Comparison of ENCODE assay signal across 17 cellular contexts in the genomic region with DNA sequence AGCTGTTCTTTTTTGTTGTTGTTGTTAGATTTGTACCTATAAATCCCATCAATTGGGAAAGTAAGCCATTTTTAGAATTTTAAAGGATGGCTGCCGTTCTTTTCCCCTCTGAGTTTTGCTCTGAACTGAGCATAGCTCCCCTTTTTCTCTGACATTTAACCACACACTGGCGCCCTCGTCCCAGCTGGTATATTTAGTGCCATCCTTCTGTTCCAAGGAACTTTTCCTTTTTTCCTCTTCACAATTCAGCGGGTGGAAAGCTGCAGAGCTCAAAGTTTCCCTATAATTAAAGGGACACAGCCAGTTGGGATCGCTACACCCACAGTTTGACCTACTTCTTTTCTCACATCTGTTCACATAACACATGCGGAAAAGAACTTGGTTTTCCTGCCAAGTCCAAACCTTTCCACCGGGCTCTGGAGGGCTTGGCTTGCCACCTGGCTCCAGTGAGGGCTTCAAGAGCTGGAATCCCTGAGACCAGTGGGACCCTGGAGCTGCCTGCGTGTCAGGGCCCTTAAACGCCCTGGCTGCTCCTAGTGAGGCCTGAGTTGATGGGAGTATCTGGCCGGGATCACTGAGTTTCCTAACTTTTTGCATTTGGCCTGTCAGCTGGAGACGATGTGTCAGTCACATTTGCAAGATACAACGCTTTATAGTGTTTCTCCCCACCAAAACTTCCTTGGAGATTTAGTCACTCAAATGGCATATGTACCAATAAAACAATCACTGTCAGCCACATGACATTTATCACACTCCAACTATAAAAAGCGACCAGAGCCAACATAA.
DNase-seq lines count a peak whose midpoint lies in the region; ATAC-seq and TF ChIP-seq lines count a peak whose summit lies in the region.
"Had no signal": no experiment of that assay in that cellular context is flagged by ENCODE, and none has a peak within 500 bp of the region (broad histone marks: within the 10 kb centered on the region; RNA-seq: fewer than 3 reads in every experiment).

No MANE protein-coding gene starts in this region.

- H3K4me1 ChIP-seq in heart right ventricle = peaks cover 0 to 94% (median 39%) of the 10 kb centered on the region in 9 donors

- H3K4me1 Mint-ChIP-seq in activated naive CD4-positive, alpha-beta T cell treated with anti-CD3 and anti-CD28 coated beads, Interleukin-2, amount 50 U/mL, for 24 hours = no peaks in the 10 kb centered on the region
- H3K4me1 Mint-ChIP-seq in activated naive CD4-positive, alpha-beta T cell treated with anti-CD3 and anti-CD28 coated beads, Interleukin-2, amount 10 ng/mL, durations not matched to agents 7 days and 5 days = no peaks in the 10 kb centered on the region
- H3K4me1 Mint-ChIP-seq: activated naive CD8-positive, alpha-beta T cell treated with anti-CD3 and anti-CD28 coated beads, Interleukin-2, amount 10 ng/mL, durations not matched to agents 7 days and 5 days had no signal

- peak overlapping the region; percentile 38 for H3K27ac Mint-ChIP-seq in activated naive CD4-positive, alpha-beta T cell treated with anti-CD3 and anti-CD28 coated beads, Interleukin-2, amount 50 U/mL, for 24 hours
- H3K27ac Mint-ChIP-seq in activated naive CD4-positive, alpha-beta T cell treated with anti-CD3 and anti-CD28 coated beads, Interleukin-2, amount 10 ng/mL, durations not matched to agents 7 days and 5 days = no peak overlapping the region
- H3K27ac Mint-ChIP-seq: activated naive CD8-positive, alpha-beta T cell treated with anti-CD3 and anti-CD28 coated beads, Interleukin-2, amount 10 ng/mL, durations not matched to agents 7 days and 5 days; CD4-positive, CD25-positive, alpha-beta regulatory T cell; T-cell had no signal

- peaks cover 2% of the 10 kb centered on the region for H3K27me3 Mint-ChIP-seq in activated naive CD4-positive, alpha-beta T cell treated with anti-CD3 and anti-CD28 coated beads, Interleukin-2, amount 50 U/mL, for 24 hours
- H3K27me3 Mint-ChIP-seq in activated naive CD4-positive, alpha-beta T cell treated with anti-CD3 and anti-CD28 coated beads, Interleukin-2, amount 10 ng/mL, durations not matched to agents 7 days and 5 days = peaks cover 6% of the 10 kb centered on the region

- H3K4me3 ChIP-seq in heart right ventricle = no peak overlapping the region
- H3K4me3 ChIP-seq: lung had no signal

- CTCF ChIA-PET in activated naive CD4-positive, alpha-beta T cell treated with anti-CD3 and anti-CD28 coated beads, Interleukin-2, amount 10 ng/mL, durations not matched to agents 7 days and 5 days (lab: Charles Lee) = no interaction called here

- peak; percentile 31 to 67 (median 56) for ATAC-seq in heart right ventricle
- peak; percentile 67 for ATAC-seq in sciatic nerve
- ATAC-seq: activated CD4-positive, CD25-positive, alpha-beta regulatory T cell treated with anti-CD3 and anti-CD28 coated beads, Interleukin-2, amount 50 U/mL, for 24 hours; T-cell had no signal

- no peaks in the 10 kb centered on the region for H3K36me3 Mint-ChIP-seq in activated naive CD4-positive, alpha-beta T cell treated with anti-CD3 and anti-CD28 coated beads, Interleukin-2, amount 50 U/mL, for 24 hours
- no peaks in the 10 kb centered on the region for H3K36me3 Mint-ChIP-seq in activated naive CD4-positive, alpha-beta T cell treated with anti-CD3 and anti-CD28 coated beads, Interleukin-2, amount 10 ng/mL, durations not matched to agents 7 days and 5 days
- H3K36me3 Mint-ChIP-seq: activated naive CD8-positive, alpha-beta T cell treated with anti-CD3 and anti-CD28 coated beads, Interleukin-2, amount 10 ng/mL, durations not matched to agents 7 days and 5 days; CD4-positive, CD25-positive, alpha-beta regulatory T cell; T-cell had no signal

- intact Hi-C loops in heart right ventricle (cut with DNase I) = no loop called here
- intact Hi-C loops in sciatic nerve (cut with DNase I) = no loop called here

- DNase-seq in activated naive CD4-positive, alpha-beta T cell treated with anti-CD3 and anti-CD28 coated beads, Interleukin-2, amount 10 ng/mL, durations not matched to agents 7 days and 5 days = no peak
- DNase-seq in heart right ventricle (peak in 1 of 2 donors; percentile 49), sciatic nerve (ENCODE audit: low spot score) (no peak), DMS79 treated with DMSO at 0.1 percent for 48 hours (lab: John Stamatoyannopoulos, UW) (no peak), NCI-H2081 treated with DMSO at 0.1 percent for 48 hours (lab: John Stamatoyannopoulos, UW) (no peak)
- no peak for DNase-seq in stimulated activated CD4-positive, alpha-beta T cell treated with anti-CD3 and anti-CD28 coated beads, Interleukin-1b, Interleukin-23, amount 100 ng/mL, for 48 hours
- no peak for DNase-seq in activated effector memory CD4-positive, alpha-beta T cell treated with Interleukin-2 at 50 U/mL for 16 hours
- DNase-seq: 8988T; activated naive CD8-positive, alpha-beta T cell treated with anti-CD3 and anti-CD28 coated beads, Interleukin-2, amount 10 ng/mL, durations not matched to agents 7 days and 5 days; CD4-positive, CD25-positive, alpha-beta regulatory T cell; erythroblast; NCI-H2029 treated with DMSO at 0.1 percent for 48 hours; NCI-H82; T-cell had no signal

- peak overlapping the region; percentile 1 to 64 (median 34) for H3K27ac ChIP-seq in heart right ventricle

- no peak overlapping the region for H3K4me3 Mint-ChIP-seq in activated naive CD4-positive, alpha-beta T cell treated with anti-CD3 and anti-CD28 coated beads, Interleukin-2, amount 50 U/mL, for 24 hours
- no peak overlapping the region for H3K4me3 Mint-ChIP-seq in activated naive CD4-positive, alpha-beta T cell treated with anti-CD3 and anti-CD28 coated beads, Interleukin-2, amount 10 ng/mL, durations not matched to agents 7 days and 5 days
- H3K4me3 Mint-ChIP-seq: activated naive CD8-positive, alpha-beta T cell treated with anti-CD3 and anti-CD28 coated beads, Interleukin-2, amount 10 ng/mL, durations not matched to agents 7 days and 5 days; CD4-positive, CD25-positive, alpha-beta regulatory T cell; T-cell had no signal

- TF ChIP-seq CTCF in heart right ventricle (IDR thresholded peaks at IDR 0.05) = no peak

- no peaks in the 10 kb centered on the region for H3K9me3 Mint-ChIP-seq in activated naive CD4-positive, alpha-beta T cell treated with anti-CD3 and anti-CD28 coated beads, Interleukin-2, amount 50 U/mL, for 24 hours
- no peaks in the 10 kb centered on the region for H3K9me3 Mint-ChIP-seq in activated naive CD4-positive, alpha-beta T cell treated with anti-CD3 and anti-CD28 coated beads, Interleukin-2, amount 10 ng/mL, durations not matched to agents 7 days and 5 days
- H3K9me3 Mint-ChIP-seq: activated naive CD8-positive, alpha-beta T cell treated with anti-CD3 and anti-CD28 coated beads, Interleukin-2, amount 10 ng/mL, durations not matched to agents 7 days and 5 days; T-cell had no signal

- H3K27me3 ChIP-seq in heart right ventricle = no peaks in the 10 kb centered on the region

- peaks cover 0 to 90% (median 7%) of the 10 kb centered on the region in 9 donors for H3K36me3 ChIP-seq in heart right ventricle

- WGBS in heart right ventricle, 2 donors = 64 to 71% methylated on average over 13 of the region's 13 CpGs

- H3K9me3 ChIP-seq in heart right ventricle = no peaks in the 10 kb centered on the region
